ENCODE assay signal across 8 cellular contexts in the genomic region with DNA sequence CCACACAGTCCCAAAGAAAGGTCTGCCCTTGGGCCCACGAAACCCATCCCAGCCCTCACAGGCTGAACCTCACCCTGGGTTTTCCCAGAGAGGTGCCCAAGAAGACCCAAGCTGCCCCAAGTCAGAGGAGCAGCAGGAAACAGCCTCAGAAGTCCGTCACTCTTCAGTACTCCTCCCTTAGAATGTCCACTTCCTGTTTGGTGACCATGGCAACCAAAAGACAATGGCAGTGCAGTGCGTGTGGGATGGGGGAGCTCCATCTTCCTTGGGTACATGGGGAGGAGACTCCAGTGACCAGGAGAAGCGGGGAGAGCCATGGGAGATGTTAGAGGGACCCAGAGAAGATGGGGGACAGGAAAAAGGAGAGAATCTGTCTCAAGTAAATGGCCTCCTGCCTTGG. TPM values are rescaled to one million over a fixed set of nuclear protein-coding genes. Genes with fewer than 3 reads are reported as not detected.
DNase-seq lines count a peak whose midpoint lies in the region; ATAC-seq and TF ChIP-seq lines count a peak whose summit lies in the region.

No MANE protein-coding gene starts in this region.

- ATAC-seq in activated B cell treated with CpG ODN at 0.5 μM for 24 hours (ENCODE audit: low read depth): no peak
- no peak for ATAC-seq in HG02870 (IDR thresholded peaks at IDR 0.05; ENCODE audit: unreplicated experiment)
- no peak for ATAC-seq in GM21390 (IDR thresholded peaks at IDR 0.05; ENCODE audit: unreplicated experiment)

- H3K4me3 Mint-ChIP-seq in activated B cell treated with CpG ODN at 0.5 μM for 24 hours: no peak overlapping the region

- no peak overlapping the region for H3K27ac ChIP-seq in A673 (ENCODE audit: low read depth, low read length, poor library complexity, severe bottlenecking)

- intact Hi-C loops in A673 (cut with micrococcal nuclease; ENCODE audit: unreplicated experiment): no loop called here
- intact Hi-C loops in activated B cell treated with CpG ODN at 0.5 μM for 24 hours (cut with micrococcal nuclease): no loop called here

- peak overlapping the region; percentile 69 for H3K27ac Mint-ChIP-seq in activated B cell treated with CpG ODN at 0.5 μM for 24 hours

- H3K36me3 Mint-ChIP-seq in activated B cell treated with CpG ODN at 0.5 μM for 24 hours (ENCODE audit: low read depth): peaks cover 17% of the 10 kb centered on the region

- H3K9me3 ChIP-seq in A673 (ENCODE audit: low read depth, low read length, poor library complexity, severe bottlenecking): no peaks in the 10 kb centered on the region

- TF ChIP-seq CTCF in A673 (conservative IDR thresholded peaks at IDR 0.05; ENCODE audit: low read depth, low read length) (no peak), activated B cell treated with CpG ODN at 0.5 μM for 24 hours (IDR thresholded peaks at IDR 0.05) (no peak), GM10266 (IDR thresholded peaks at IDR 0.05; ENCODE audit: control insufficient read depth, insufficient read depth, low read depth, missing control alignments) (no peak)

- H3K4me1 Mint-ChIP-seq in activated B cell treated with CpG ODN at 0.5 μM for 24 hours: peaks cover 46% of the 10 kb centered on the region

- no peaks in the 10 kb centered on the region for H3K9me3 Mint-ChIP-seq in activated B cell treated with CpG ODN at 0.5 μM for 24 hours

- DNase-seq in A673 (ENCODE audit: low spot score) (peak; percentile 58), EL (peak; percentile 45), activated B cell treated with CpG ODN at 0.5 μM for 24 hours (no peak), iPS-NIHi11 (ENCODE audit: low spot score) (peak; percentile 67), GM10266 (ENCODE audit: extremely low spot score) (no peak), NCI-H187 treated with DMSO at 0.1 percent for 48 hours (lab: John Stamatoyannopoulos, UW) (no peak)

- H3K27me3 Mint-ChIP-seq in activated B cell treated with CpG ODN at 0.5 μM for 24 hours: no peaks in the 10 kb centered on the region

- peaks cover under 1% of the 10 kb centered on the region for H3K4me1 ChIP-seq in A673 (ENCODE audit: insufficient read depth, low read length, poor library complexity, severe bottlenecking)

- no TSS peak for BruUV-seq in A673 (replicated peaks; lab: Mats Ljungman, UMichigan)

- CTCF ChIA-PET in A673 (lab: Charles Lee) (interaction anchor here (1.0 kb wide), 1 partner anchor 182 kb away, joined by 3 read pairs; no protein-coding TSS in a partner anchor), activated B cell treated with CpG ODN at 0.5 μM for 24 hours (lab: Charles Lee) (interaction anchor here (11.2 kb wide), 1 partner anchor 56 kb away, joined by 338 read pairs; the partner anchor contains the start of genes ISCU and SART3)

- POLR2A ChIA-PET in A673 (lab: Charles Lee; ENCODE audit: low non-redundant PET) (no interaction called here), activated B cell treated with CpG ODN at 0.5 μM for 24 hours (lab: Charles Lee) (interaction anchor here (0.8 to 9.7 kb wide), 4 partner anchors 10 to 60 kb away, joined by 3 to 182 read pairs (median 80); partner anchors contain the start of genes ISCU and SELPLG)

- H3K36me3 ChIP-seq in A673 (ENCODE audit: insufficient read depth, low read length, poor library complexity, severe bottlenecking): no peaks in the 10 kb centered on the region

- no peak overlapping the region for H3K4me3 ChIP-seq in A673 (ENCODE audit: low read depth, low read length, poor library complexity, severe bottlenecking)

- no peaks in the 10 kb centered on the region for H3K27me3 ChIP-seq in A673 (replicated peaks; ENCODE audit: insufficient read depth, low read depth, low read length, poor library complexity)

RNA-seq across cellular contexts. Expression of gene SELPLG, which starts 11.3 kb away (rescaled TPM):
- total RNA-seq in A673 (2021) (0.34 and 0.35 TPM in 2 replicates), activated B cell treated with CpG ODN at 0.5 μM for 24 hours (1.8 and 2.0 TPM in 2 replicates)

RNA-seq across cellular contexts. Expression of gene TMEM119, which starts 24.5 kb away (rescaled TPM):
- total RNA-seq in A673 (2021) (1.0 TPM in 1 of 2 replicates, not detected in the other), activated B cell treated with CpG ODN at 0.5 μM for 24 hours (not detected in 2 replicates)

Comparison
In these comparisons a context has a peak if more than half of its experiments do, and no peak if none do; other contexts are left out.
1. DNase-seq: peak in A673 (single experiment), EL (single experiment) and iPS-NIHi11 (single experiment); none in activated B cell treated with CpG ODN at 0.5 μM for 24 hours (single experiment), GM10266 (single experiment) and NCI-H187 treated with DMSO at 0.1 percent for 48 hours (single experiment).